8 cellular contexts compared by ENCODE assay signal in the genomic region with DNA sequence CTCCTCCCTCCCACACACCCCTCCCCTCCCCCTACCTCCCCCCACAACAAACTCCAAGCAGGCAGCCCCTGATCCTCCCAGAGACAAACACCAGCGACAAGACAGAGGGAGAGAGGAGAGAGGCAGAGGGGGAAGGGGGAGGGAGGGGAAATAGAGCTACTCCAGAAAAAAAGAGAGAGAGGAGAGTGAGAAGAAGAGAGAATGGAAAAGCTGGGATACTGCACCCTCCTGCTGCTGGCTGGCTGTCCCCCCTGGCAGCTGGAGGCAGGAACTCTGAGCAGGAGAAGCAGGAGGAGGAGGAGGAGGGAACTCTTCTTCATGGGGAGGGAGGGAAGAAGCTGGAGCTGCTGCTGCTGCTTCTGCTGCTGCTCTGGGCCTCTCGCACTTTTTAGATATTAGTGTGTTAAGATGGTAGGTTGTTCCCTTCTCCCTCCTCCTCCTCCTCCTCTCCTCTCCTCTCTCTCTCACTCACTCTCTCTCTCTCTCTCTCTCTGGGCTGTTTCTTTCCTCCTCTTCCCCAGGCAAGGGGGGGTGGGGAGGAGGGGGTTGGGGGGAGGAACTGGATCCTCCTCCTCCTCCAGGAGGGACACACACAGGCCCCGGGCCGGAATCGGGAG. TPM values are rescaled to one million over a fixed set of nuclear protein-coding genes. Genes with fewer than 3 reads are reported as not detected.
DNase-seq lines count a peak whose midpoint lies in the region; ATAC-seq, FAIRE-seq and TF ChIP-seq lines count a peak whose summit lies in the region.

No MANE protein-coding gene starts in this region.

- H3K9me3 ChIP-seq in NT2/D1 (ENCODE audit: insufficient read depth, low read length) = no peaks in the 10 kb centered on the region
- no peaks in the 10 kb centered on the region for H3K9me3 ChIP-seq in heart left ventricle
- no peaks in the 10 kb centered on the region for H3K9me3 ChIP-seq in pancreas

- H3K4me3 ChIP-seq in GM08714 (ENCODE audit: low read length) (peak overlapping the region; percentile 83), NT2/D1 (ENCODE audit: insufficient read length, low read depth) (peak overlapping the region; percentile 79), heart left ventricle (peak overlapping the region; percentile 55 to 92 (median 74)), pancreas (peak overlapping the region; percentile 35 to 73 (median 59))

- H3K4me1 Mint-ChIP-seq in activated T-helper 2 cell treated with anti-CD3 and anti-CD28 coated beads, Interferon-gamma antibody, Interleukin-2, Interleukin-4, amounts not matched to agents 10 μg/mL and 5 μg/mL and 100 μg/mL, durations not matched to agents 14 hours and 24 hours and 36 hours (ENCODE audit: low read depth) = peaks cover 38% of the 10 kb centered on the region

- H3K27ac Mint-ChIP-seq in activated T-helper 2 cell treated with anti-CD3 and anti-CD28 coated beads, Interferon-gamma antibody, Interleukin-2, Interleukin-4, amounts not matched to agents 10 μg/mL and 5 μg/mL and 100 μg/mL, durations not matched to agents 14 hours and 24 hours and 36 hours = peak overlapping the region; percentile 90

- peak overlapping the region; percentile 84 to 98 (median 94) for H3K27ac ChIP-seq in heart left ventricle
- H3K27ac ChIP-seq in pancreas = peak overlapping the region; percentile 42 to 93 (median 80)

- TF ChIP-seq CTCF in heart left ventricle (IDR thresholded peaks at IDR 0.05) (no peak), pancreas (IDR thresholded peaks at IDR 0.05) (no peak)

- H3K4me1 ChIP-seq in NT2/D1 (ENCODE audit: insufficient read depth, insufficient read length) (no peaks in the 10 kb centered on the region), heart left ventricle (peaks cover 0 to 46% (median 35%) of the 10 kb centered on the region in 12 donors), pancreas (peaks cover 0 to 29% (median 14%) of the 10 kb centered on the region in 3 donors)

- DNase-seq in NT2/D1 (ENCODE audit: low read depth, low spot score) (peak; percentile 90), heart left ventricle (peak; percentile 54 to 68 (median 61)), pancreas (peak in 3 of 6 donors; percentile 44 to 57 (median 45))
- no peak for DNase-seq in activated T-helper 2 cell treated with anti-CD3 and anti-CD28 coated beads, Interferon-gamma antibody, Interleukin-2, Interleukin-4, amounts not matched to agents 10 μg/mL and 5 μg/mL and 100 μg/mL, durations not matched to agents 14 hours and 24 hours and 36 hours (ENCODE audit: low spot score)

- H3K27me3 ChIP-seq in NT2/D1 (ENCODE audit: insufficient read depth, insufficient read length) (no peaks in the 10 kb centered on the region), heart left ventricle (no peaks in the 10 kb centered on the region), pancreas (no peaks in the 10 kb centered on the region)

- TF ChIP-seq POLR2A in heart left ventricle (IDR thresholded peaks at IDR 0.05) = no peak

- FAIRE-seq in pancreas (lab: Jason Lieb, UNC) = no peak

- H3K9me3 Mint-ChIP-seq in activated T-helper 2 cell treated with anti-CD3 and anti-CD28 coated beads, Interferon-gamma antibody, Interleukin-2, Interleukin-4, amounts not matched to agents 10 μg/mL and 5 μg/mL and 100 μg/mL, durations not matched to agents 14 hours and 24 hours and 36 hours = no peaks in the 10 kb centered on the region

- WGBS in heart left ventricle, 4 donors = 0 to 1% (median 0%) methylated on average over 5 of the region's 5 CpGs
- 0% methylated on average over 5 of the region's 5 CpGs for WGBS in pancreas, 2 donors

- intact Hi-C loops in activated T-helper 2 cell treated with anti-CD3 and anti-CD28 coated beads, Interferon-gamma antibody, Interleukin-2, Interleukin-4, amounts not matched to agents 10 μg/mL and 5 μg/mL and 100 μg/mL, durations not matched to agents 14 hours and 24 hours and 36 hours (cut with micrococcal nuclease) = loop anchor here (5.0 to 10.0 kb wide), 5 partner anchors 116 to 1524 kb away; a partner anchor contains a TSS
- intact Hi-C loops in heart left ventricle (cut with DNase I) = loop anchor here in 6 of 10 donors (2.0 to 10.0 kb wide), 8 partner anchors 74 to 194 kb away; no protein-coding TSS in a partner anchor
- intact Hi-C loops in pancreas (cut with DNase I) = no loop called here

- H3K4me3 Mint-ChIP-seq in activated T-helper 2 cell treated with anti-CD3 and anti-CD28 coated beads, Interferon-gamma antibody, Interleukin-2, Interleukin-4, amounts not matched to agents 10 μg/mL and 5 μg/mL and 100 μg/mL, durations not matched to agents 14 hours and 24 hours and 36 hours (ENCODE audit: low read depth) = peak overlapping the region; percentile 89

- peak overlapping the region; percentile 89 for H3K9ac ChIP-seq in NT2/D1 (ENCODE audit: insufficient read length, low read depth)

- H3K36me3 ChIP-seq in NT2/D1 (ENCODE audit: insufficient read depth, insufficient read length, low read length) (no peaks in the 10 kb centered on the region), heart left ventricle (no peaks in the 10 kb centered on the region), pancreas (no peaks in the 10 kb centered on the region)

- ATAC-seq in HG03460 (IDR thresholded peaks at IDR 0.05; ENCODE audit: unreplicated experiment) = peak; percentile 0
- peak; percentile 67 to 82 (median 74) for ATAC-seq in heart left ventricle
- peak; percentile 38 to 68 (median 60) for ATAC-seq in pancreas
- no peak for ATAC-seq in HG03469 (IDR thresholded peaks at IDR 0.05; ENCODE audit: unreplicated experiment)
- no peak for ATAC-seq in GM21825 (IDR thresholded peaks at IDR 0.05; ENCODE audit: unreplicated experiment)

- peaks cover 4% of the 10 kb centered on the region for H3K36me3 Mint-ChIP-seq in activated T-helper 2 cell treated with anti-CD3 and anti-CD28 coated beads, Interferon-gamma antibody, Interleukin-2, Interleukin-4, amounts not matched to agents 10 μg/mL and 5 μg/mL and 100 μg/mL, durations not matched to agents 14 hours and 24 hours and 36 hours (ENCODE audit: low read depth)

- no peaks in the 10 kb centered on the region for H3K27me3 Mint-ChIP-seq in activated T-helper 2 cell treated with anti-CD3 and anti-CD28 coated beads, Interferon-gamma antibody, Interleukin-2, Interleukin-4, amounts not matched to agents 10 μg/mL and 5 μg/mL and 100 μg/mL, durations not matched to agents 14 hours and 24 hours and 36 hours (ENCODE audit: low read depth)

RNA-seq across cellular contexts. Expression of a gene that starts 0.4 kb away (rescaled TPM):
- 35.7 and 38.3 TPM in 2 replicates for total RNA-seq in activated T-helper 2 cell treated with anti-CD3 and anti-CD28 coated beads, Interferon-gamma antibody, Interleukin-2, Interleukin-4, amounts not matched to agents 10 μg/mL and 5 μg/mL and 100 μg/mL, durations not matched to agents 14 hours and 24 hours and 36 hours
- total RNA-seq in heart left ventricle (10 to 100 TPM; 19.5 to 45.9 (median 37.0) TPM), pancreas (10 to 100 TPM; 11.8 to 30.3 (median 14.9) TPM)
- polyA plus RNA-seq in heart left ventricle (10 to 100 TPM; 16.5 to 16.7 TPM), pancreas (10 to 100 TPM; 11.4 to 13.1 TPM)

Comparison
In these comparisons a context has a peak if more than half of its experiments do, and no peak if none do; other contexts are left out.
1. ATAC-seq: peak in HG03460 (single experiment), heart left ventricle (4 of 4) and pancreas (4 of 4); none in HG03469 (single experiment) and GM21825 (single experiment).
2. intact Hi-C loops: an anchor here in activated T-helper 2 cell treated with anti-CD3 and anti-CD28 coated beads, Interferon-gamma antibody, Interleukin-2, Interleukin-4, amounts not matched to agents 10 μg/mL and 5 μg/mL and 100 μg/mL, durations not matched to agents 14 hours and 24 hours and 36 hours (5.0 to 10.0 kb wide) and heart left ventricle (2.0 to 10.0 kb wide); none called in pancreas.
3. Peak in every context shown above with its lines, with median percentiles within 50 percentile points of each other: H3K4me3 ChIP-seq.